Comparison of ENCODE assay signal across 7 cellular contexts in the genomic region with DNA sequence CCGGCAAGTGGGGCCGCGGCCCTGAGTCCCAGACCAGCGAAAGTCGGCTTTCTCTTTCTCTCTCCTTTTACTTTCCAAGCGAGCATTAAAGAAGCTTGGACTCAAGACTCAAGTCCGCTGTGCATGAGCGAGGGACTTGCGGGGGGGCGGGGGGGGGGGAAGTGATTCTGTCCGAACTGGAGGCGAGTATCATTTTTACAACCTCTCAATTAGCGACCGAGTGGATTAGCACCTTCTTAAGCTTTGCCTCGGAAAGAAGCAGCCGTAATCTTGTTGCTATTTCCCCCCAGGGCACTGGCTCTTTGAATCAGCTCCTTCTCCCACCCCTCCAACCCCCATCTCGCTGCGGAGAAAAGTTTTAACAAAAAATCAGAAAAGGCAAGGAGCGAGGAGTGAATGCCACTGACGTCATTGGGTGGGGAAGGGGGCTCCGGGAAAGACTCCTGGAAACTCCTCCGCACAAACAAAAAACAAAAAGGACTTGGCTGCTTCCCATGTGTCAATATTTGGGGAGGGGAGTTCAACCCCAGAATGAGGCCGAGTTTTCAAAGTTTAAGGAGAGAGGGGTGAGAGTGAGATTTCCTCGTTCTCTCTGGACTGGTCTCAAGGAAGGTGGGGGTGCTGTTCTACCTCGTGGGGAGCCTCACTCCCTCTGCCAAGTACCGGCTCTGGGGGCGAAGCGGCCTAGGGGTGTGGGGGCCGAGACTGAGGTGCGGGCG. TPM values are rescaled to one million over a fixed set of nuclear protein-coding genes. Genes with fewer than 3 reads are reported as not detected.
A peak's percentile ranks its signal among the peaks of the same experiment; 100 is the strongest.
DNase-seq lines count a peak whose midpoint lies in the region; ATAC-seq and TF ChIP-seq lines count a peak whose summit lies in the region.

No MANE protein-coding gene starts in this region.

- DNase-seq in GM20000 (ENCODE audit: low spot score) (peak; percentile 32), RWPE2 (ENCODE audit: low spot score) (no peak), hepatocyte (ENCODE audit: low spot score) (no peak), H4 (ENCODE audit: low spot score) (no peak)
- DNase-seq in stimulated activated CD4-positive, alpha-beta T cell treated with anti-CD3 and anti-CD28 coated beads, Interleukin-4, amount 100 ng/mL, for 24 hours, result no peak

- TF ChIP-seq CTCF in GM20000 (IDR thresholded peaks at IDR 0.05; ENCODE audit: extremely low read depth, missing control alignments), result no peak
- no peak for TF ChIP-seq CTCF in RWPE2 (IDR thresholded peaks at IDR 0.05; ENCODE audit: poor library complexity, severe bottlenecking)
- TF ChIP-seq CTCF in hepatocyte (IDR thresholded peaks at IDR 0.05; ENCODE audit: poor library complexity), result no peak

- ATAC-seq in RWPE2 (ENCODE audit: low read depth) (no peak), HG03521 (IDR thresholded peaks at IDR 0.05; ENCODE audit: unreplicated experiment) (no peak)

- H3K27ac ChIP-seq in RWPE2 (ENCODE audit: poor library complexity, severe bottlenecking) (no peak overlapping the region), hepatocyte (no peak overlapping the region)

- peaks cover 99% of the 10 kb centered on the region for H3K27me3 ChIP-seq in RWPE2 (ENCODE audit: insufficient read depth, poor library complexity, severe bottlenecking)
- H3K27me3 ChIP-seq in hepatocyte, result peaks cover 100% of the 10 kb centered on the region
- peaks cover 97% of the 10 kb centered on the region for H3K27me3 ChIP-seq in skeletal muscle satellite cell (ENCODE audit: control insufficient read depth, insufficient read depth, low read length)

- no peaks in the 10 kb centered on the region for H3K9me2 ChIP-seq in hepatocyte (replicated peaks; ENCODE audit: insufficient read depth)

- no peaks in the 10 kb centered on the region for H3K36me3 ChIP-seq in RWPE2 (ENCODE audit: low read depth)
- no peaks in the 10 kb centered on the region for H3K36me3 ChIP-seq in hepatocyte (replicated peaks; ENCODE audit: insufficient read depth, low read depth)
- H3K36me3 ChIP-seq in skeletal muscle satellite cell (ENCODE audit: insufficient read depth, low read length), result no peaks in the 10 kb centered on the region

- H2AFZ ChIP-seq in hepatocyte, result peak overlapping the region; percentile 26

- H3K79me2 ChIP-seq in hepatocyte, result no peaks in the 10 kb centered on the region

- H3K4me3 ChIP-seq in RWPE2 (ENCODE audit: severe bottlenecking) (peak overlapping the region; percentile 13), hepatocyte (no peak overlapping the region), skeletal muscle satellite cell (ENCODE audit: low read length) (peak overlapping the region; percentile 58)

- 3% methylated on average over 29 of the region's 31 CpGs for WGBS in hepatocyte (ENCODE audit: low lambda C conversion rate, missing lambda C conversion rate)

- no peaks in the 10 kb centered on the region for H3K4me1 ChIP-seq in RWPE2 (ENCODE audit: insufficient read depth, poor library complexity, severe bottlenecking)
- H3K4me1 ChIP-seq in hepatocyte (ENCODE audit: insufficient read depth), result peaks cover 59% of the 10 kb centered on the region
- H3K4me1 ChIP-seq in skeletal muscle satellite cell (ENCODE audit: control insufficient read depth, insufficient read depth, low read length), result peaks cover 63% of the 10 kb centered on the region

- no peaks in the 10 kb centered on the region for H3K9me3 ChIP-seq in RWPE2 (ENCODE audit: severe bottlenecking)
- no peaks in the 10 kb centered on the region for H3K9me3 ChIP-seq in hepatocyte (ENCODE audit: low read depth)
- no peaks in the 10 kb centered on the region for H3K9me3 ChIP-seq in skeletal muscle satellite cell (replicated peaks; ENCODE audit: low read length)

- no peak overlapping the region for H3K9ac ChIP-seq in skeletal muscle satellite cell (ENCODE audit: low read depth, low read length)

- H3K4me2 ChIP-seq in hepatocyte (peak overlapping the region; percentile 79), skeletal muscle satellite cell (ENCODE audit: low read length) (peak overlapping the region; percentile 80)

- H4K20me1 ChIP-seq in hepatocyte (ENCODE audit: insufficient read depth, poor library complexity, severe bottlenecking), result no peaks in the 10 kb centered on the region

RNA-seq across cellular contexts. Expression of gene PAX6, which starts 2.3 kb away (rescaled TPM):
- 0.12 and 0.70 TPM in 2 replicates for total RNA-seq in hepatocyte
- polyA plus RNA-seq in hepatocyte, result 0.21 TPM in 1 of 2 replicates, not detected in the other
- total RNA-seq in skeletal muscle satellite cell (2012; rRNA removed), result under 0.01 TPM in 1 of 2 replicates, not detected in the other
- total RNA-seq in H4 (2014; rRNA removed; shearing (Covaris generic)), result 0.06 and 0.21 TPM in 2 replicates
